In genomic region chr10:78556-78955, GRCh38 we compare ENCODE assay signal across 24 cellular contexts. TPM values are rescaled to one million over a fixed set of nuclear protein-coding genes. Genes with fewer than 3 reads are reported as not detected.
DNase-seq lines count a peak whose midpoint lies in the region; ATAC-seq and TF ChIP-seq lines count a peak whose summit lies in the region.
"Had no signal": no experiment of that assay in that cellular context is flagged by ENCODE, and none has a peak within 500 bp of the region (broad histone marks: within the 10 kb centered on the region; RNA-seq: fewer than 3 reads in every experiment).

No MANE protein-coding gene starts in this region.

- H3K27ac Mint-ChIP-seq in activated CD4-positive, alpha-beta T cell treated with anti-CD3 and anti-CD28 coated beads, Interleukin-2, amount 10 ng/mL, durations not matched to agents 24 days and 14 days: no peak overlapping the region
- no peak overlapping the region for H3K27ac Mint-ChIP-seq in osteocyte (ENCODE audit: unreplicated experiment)
- H3K27ac Mint-ChIP-seq: CD14-positive monocyte; CD4-positive, alpha-beta memory T cell; CD4-positive, CD25-positive, alpha-beta regulatory T cell; CD8-positive, alpha-beta memory T cell had no signal

- no peaks in the 10 kb centered on the region for H3K9me3 Mint-ChIP-seq in activated CD4-positive, alpha-beta T cell treated with anti-CD3 and anti-CD28 coated beads, Interleukin-2, amount 10 ng/mL, durations not matched to agents 24 days and 14 days
- H3K9me3 Mint-ChIP-seq in osteocyte (ENCODE audit: unreplicated experiment): no peaks in the 10 kb centered on the region
- H3K9me3 Mint-ChIP-seq: CD4-positive, alpha-beta memory T cell; CD4-positive, CD25-positive, alpha-beta regulatory T cell had no signal

- intact Hi-C loops in activated CD4-positive, alpha-beta T cell treated with anti-CD3 and anti-CD28 coated beads, Interleukin-2, amount 10 ng/mL, durations not matched to agents 24 days and 14 days (cut with micrococcal nuclease): no loop called here
- intact Hi-C loops in Right ventricle myocardium inferior (cut with DNase I): no loop called here
- intact Hi-C loops in left cardiac atrium (cut with DNase I): no loop called here

- H3K27me3 Mint-ChIP-seq in activated CD4-positive, alpha-beta T cell treated with anti-CD3 and anti-CD28 coated beads, Interleukin-2, amount 10 ng/mL, durations not matched to agents 24 days and 14 days: peaks cover 23% of the 10 kb centered on the region
- peaks cover 25% of the 10 kb centered on the region for H3K27me3 Mint-ChIP-seq in osteocyte (ENCODE audit: unreplicated experiment)

- ATAC-seq in Right ventricle myocardium inferior: no peak
- no peak for ATAC-seq in left cardiac atrium
- ATAC-seq in HG03097 (IDR thresholded peaks at IDR 0.05; ENCODE audit: low FRiP score, unreplicated experiment): no peak
- ATAC-seq: GM12878 had no signal

- no peak overlapping the region for H3K4me3 Mint-ChIP-seq in activated CD4-positive, alpha-beta T cell treated with anti-CD3 and anti-CD28 coated beads, Interleukin-2, amount 10 ng/mL, durations not matched to agents 24 days and 14 days
- no peak overlapping the region for H3K4me3 Mint-ChIP-seq in osteocyte (ENCODE audit: unreplicated experiment)
- H3K4me3 Mint-ChIP-seq: CD14-positive monocyte; CD4-positive, CD25-positive, alpha-beta regulatory T cell had no signal

- DNase-seq in activated CD4-positive, alpha-beta T cell treated with anti-CD3 and anti-CD28 coated beads, Interleukin-2, amount 10 ng/mL, durations not matched to agents 24 days and 14 days: peak; percentile 50
- no peak for DNase-seq in activated CD4-positive, alpha-beta T cell treated with anti-CD3 and anti-CD28 coated beads, Interleukin-2, amount 50 U/mL, for 1 hour
- DNase-seq in Right ventricle myocardium inferior (ENCODE audit: missing footprints): peak; percentile 58
- DNase-seq in left cardiac atrium: no peak
- DNase-seq in osteocyte (ENCODE audit: extremely low spot score, unreplicated experiment): peak; percentile 53
- DNase-seq in NCI-H146 (lab: John Stamatoyannopoulos, UW): no peak
- DNase-seq: ACHN; BE2C; C1 segment of cervical spinal cord; CD4-positive, alpha-beta memory T cell; CD4-positive, CD25-positive, alpha-beta regulatory T cell; CD8-positive, alpha-beta memory T cell; COR-L47; DMS 273 treated with DMSO at 0.1 percent for 48 hours; DMS153; DMS53; DMS79; DND-41; EL; GDM1 had no signal

- H3K36me3 Mint-ChIP-seq in activated CD4-positive, alpha-beta T cell treated with anti-CD3 and anti-CD28 coated beads, Interleukin-2, amount 10 ng/mL, durations not matched to agents 24 days and 14 days (ENCODE audit: low read depth): no peaks in the 10 kb centered on the region
- no peaks in the 10 kb centered on the region for H3K36me3 Mint-ChIP-seq in osteocyte (ENCODE audit: unreplicated experiment)
- H3K36me3 Mint-ChIP-seq: CD4-positive, alpha-beta memory T cell; CD4-positive, CD25-positive, alpha-beta regulatory T cell; CD8-positive, alpha-beta memory T cell had no signal

- peaks cover 5% of the 10 kb centered on the region for H3K4me1 Mint-ChIP-seq in activated CD4-positive, alpha-beta T cell treated with anti-CD3 and anti-CD28 coated beads, Interleukin-2, amount 10 ng/mL, durations not matched to agents 24 days and 14 days
- H3K4me1 Mint-ChIP-seq in osteocyte (ENCODE audit: unreplicated experiment): peaks cover 11% of the 10 kb centered on the region
- H3K4me1 Mint-ChIP-seq: CD4-positive, CD25-positive, alpha-beta regulatory T cell had no signal

- no peak for TF ChIP-seq CTCF in osteocyte (IDR thresholded peaks at IDR 0.05)

RNA-seq across cellular contexts. Expression of gene TUBB8, which starts 29.5 kb away (rescaled TPM):
- total RNA-seq in activated CD4-positive, alpha-beta T cell treated with anti-CD3 and anti-CD28 coated beads, Interleukin-2, amount 10 ng/mL, durations not matched to agents 24 days and 14 days: not detected in 2 replicates
- not detected for total RNA-seq in Right ventricle myocardium inferior
- total RNA-seq in left cardiac atrium: not detected
- total RNA-seq in osteocyte: not detected in 2 replicates
- total RNA-seq: CD4-positive, alpha-beta memory T cell; CD4-positive, CD25-positive, alpha-beta regulatory T cell; CD8-positive, alpha-beta memory T cell; Daoy; GM12878 had no signal

RNA-seq across cellular contexts. Expression of gene ZMYND11, which starts 56.7 kb away (rescaled TPM):
- 29.4 and 31.0 TPM in 2 replicates for total RNA-seq in activated CD4-positive, alpha-beta T cell treated with anti-CD3 and anti-CD28 coated beads, Interleukin-2, amount 10 ng/mL, durations not matched to agents 24 days and 14 days
- total RNA-seq in Right ventricle myocardium inferior (68.3 TPM), left cardiac atrium (10 to 100 TPM; 59.1 to 72.6 TPM), osteocyte (87.7 and 87.8 TPM in 2 replicates)

Comparison
In these comparisons a context has a peak if more than half of its experiments do, and no peak if none do; other contexts are left out.
1. DNase-seq: peak in activated CD4-positive, alpha-beta T cell treated with anti-CD3 and anti-CD28 coated beads, Interleukin-2, amount 10 ng/mL, durations not matched to agents 24 days and 14 days (single experiment), Right ventricle myocardium inferior (single experiment) and osteocyte (single experiment); none in activated CD4-positive, alpha-beta T cell treated with anti-CD3 and anti-CD28 coated beads, Interleukin-2, amount 50 U/mL, for 1 hour (single experiment), left cardiac atrium (single experiment) and NCI-H146 (single experiment).